In the genomic region with DNA sequence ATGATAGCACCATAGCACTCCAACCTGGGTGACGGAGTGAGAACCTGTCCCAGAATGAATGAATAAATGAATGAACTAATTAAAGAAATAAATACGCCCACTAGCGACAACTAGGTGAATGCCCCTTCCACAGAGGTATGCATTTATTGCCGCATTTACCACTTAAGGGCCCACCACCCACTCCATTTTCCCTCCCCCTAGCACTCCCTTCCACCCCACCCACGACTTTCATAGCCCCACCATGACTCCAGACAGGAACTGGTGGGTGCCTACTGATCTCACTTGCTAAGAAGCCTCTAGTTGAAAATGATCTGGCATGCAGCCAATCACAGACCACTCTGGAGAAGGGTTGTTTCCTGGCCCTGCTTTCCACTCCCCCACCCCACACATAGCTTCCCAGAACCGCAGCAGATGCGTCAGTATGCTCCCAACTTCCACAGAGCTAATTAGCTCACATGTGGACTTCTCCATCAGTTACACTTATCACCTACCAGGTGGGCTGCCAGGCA, we compare ENCODE assay signal across 19 cellular contexts.
DNase-seq lines count a peak whose midpoint lies in the region; FAIRE-seq and TF ChIP-seq lines count a peak whose summit lies in the region.
"Had no signal": no experiment of that assay in that cellular context is flagged by ENCODE, and none has a peak within 500 bp of the region (broad histone marks: within the 10 kb centered on the region; RNA-seq: fewer than 3 reads in every experiment).

No MANE protein-coding gene starts in this region.

- H3K4me1 Mint-ChIP-seq in progenitor cell of endocrine pancreas (ENCODE audit: low read depth), result peaks cover 36% of the 10 kb centered on the region
- H3K4me1 Mint-ChIP-seq: CD8-positive, alpha-beta memory T cell had no signal

- H4K8ac ChIP-seq in trophoblast cell (ENCODE audit: low read depth, low read length), result no peak overlapping the region

- H3K27ac ChIP-seq in caudate nucleus (ENCODE audit: low read depth, low read length) (peak overlapping the region; percentile 15), trophoblast cell (ENCODE audit: low read depth, low read length) (no peak overlapping the region)
- H3K27ac ChIP-seq: 22Rv1, BLaER1, HL-60 had no signal

- no peak overlapping the region for H3K14ac ChIP-seq in trophoblast cell (ENCODE audit: low read length)

- H3K79me1 ChIP-seq in trophoblast cell (ENCODE audit: low read length), result no peaks in the 10 kb centered on the region

- DNase-seq in NCI-H82 (lab: John Stamatoyannopoulos, UW) (peak; percentile 12), NCI-H82 treated with DMSO at 0.1 percent for 48 hours (lab: John Stamatoyannopoulos, UW; ENCODE audit: unreplicated experiment) (no peak), NCI-H2171 treated with DMSO at 0.1 percent for 48 hours (lab: John Stamatoyannopoulos, UW) (peak; percentile 66), caudate nucleus (lab: John Stamatoyannopoulos, UW) (no peak), trophoblast cell (no peak), iPS-NIHi7 (ENCODE audit: extremely low spot score) (no peak), progenitor cell of endocrine pancreas (ENCODE audit: low spot score, unreplicated experiment) (no peak), GM19239 (ENCODE audit: insufficient read length, low spot score) (no peak)
- DNase-seq: AML-193; Caco-2; CD8-positive, alpha-beta memory T cell; DMS53; GOT3; HFFc6 had no signal

- no peaks in the 10 kb centered on the region for H3K27me3 Mint-ChIP-seq in progenitor cell of endocrine pancreas

- H3K4ac ChIP-seq in trophoblast cell (ENCODE audit: low read depth, low read length), result no peak overlapping the region

- no peaks in the 10 kb centered on the region for H3K27me3 ChIP-seq in trophoblast cell (ENCODE audit: insufficient read depth, low read length)
- H3K27me3 ChIP-seq: BLaER1 had no signal

- no peak overlapping the region for H3K18ac ChIP-seq in trophoblast cell (ENCODE audit: low read length)

- no peak overlapping the region for H3K4me2 ChIP-seq in trophoblast cell (ENCODE audit: low read length)
- H3K4me2 ChIP-seq: BLaER1 had no signal

- H3K9me3 Mint-ChIP-seq in progenitor cell of endocrine pancreas (ENCODE audit: low read depth), result peaks cover 11% of the 10 kb centered on the region
- H3K9me3 Mint-ChIP-seq: CD8-positive, alpha-beta memory T cell; HFFc6 had no signal

- H3K4me3 ChIP-seq in trophoblast cell (ENCODE audit: low read depth, low read length), result no peak overlapping the region
- H3K4me3 ChIP-seq: BLaER1, HAP-1 had no signal

- H3K27ac Mint-ChIP-seq in progenitor cell of endocrine pancreas, result no peak overlapping the region
- H3K27ac Mint-ChIP-seq: CD8-positive, alpha-beta memory T cell; HFFc6 had no signal

- H3K9me3 ChIP-seq in trophoblast cell (ENCODE audit: insufficient read depth, low read depth, low read length), result no peaks in the 10 kb centered on the region
- H3K9me3 ChIP-seq: BLaER1, HAP-1 had no signal

- no peak for TF ChIP-seq CTCF in progenitor cell of endocrine pancreas (IDR thresholded peaks at IDR 0.05; ENCODE audit: unreplicated experiment)

- peak overlapping the region; percentile 83 for H3K9ac ChIP-seq in trophoblast cell (ENCODE audit: low read length)
- H3K9ac ChIP-seq: BLaER1 had no signal

- FAIRE-seq in GM19239 (lab: Jason Lieb, UNC), result no peak
- FAIRE-seq: GM12891 had no signal

- H2AK5ac ChIP-seq in trophoblast cell (ENCODE audit: low read length), result no peak overlapping the region

- H2AFZ ChIP-seq in trophoblast cell (ENCODE audit: insufficient read depth, low read length, poor library complexity), result no peak overlapping the region

- no peak overlapping the region for H4K12ac ChIP-seq in trophoblast cell (ENCODE audit: low read depth, low read length)

- no peaks in the 10 kb centered on the region for H3K79me2 ChIP-seq in trophoblast cell (ENCODE audit: control insufficient read depth, insufficient read depth, low read length, poor library complexity)

- H3K36me3 ChIP-seq in trophoblast cell (ENCODE audit: control insufficient read depth in 1 of 2, insufficient read depth in 2 of 2, low read length in 2 of 2), result no peaks in the 10 kb centered on the region
- H3K36me3 ChIP-seq: BLaER1, HAP-1 had no signal

- H4K91ac ChIP-seq in trophoblast cell (ENCODE audit: low read depth, low read length), result no peak overlapping the region

- H3K36me3 Mint-ChIP-seq in progenitor cell of endocrine pancreas (ENCODE audit: insufficient read depth), result peaks cover 3% of the 10 kb centered on the region
- H3K36me3 Mint-ChIP-seq: CD8-positive, alpha-beta memory T cell had no signal

- H3K4me3 Mint-ChIP-seq in progenitor cell of endocrine pancreas (ENCODE audit: low read depth), result no peak overlapping the region
- H3K4me3 Mint-ChIP-seq: CD8-positive, alpha-beta memory T cell; HFFc6 had no signal

- H3K4me1 ChIP-seq in trophoblast cell (ENCODE audit: control insufficient read depth in 1 of 2, insufficient read depth in 2 of 2, low read length in 2 of 2), result no peaks in the 10 kb centered on the region
- H3K4me1 ChIP-seq: BLaER1, HAP-1 had no signal

- H2BK12ac ChIP-seq in trophoblast cell (ENCODE audit: low read length), result no peak overlapping the region

- WGBS in trophoblast cell (ENCODE audit: extremely low coverage, insufficient coverage, insufficient read length), result no CpG with 5 or more reads among the region's 7 CpGs

- no peak overlapping the region for H2BK5ac ChIP-seq in trophoblast cell (ENCODE audit: low read depth, low read length, poor library complexity)

- no peak overlapping the region for H3K23ac ChIP-seq in trophoblast cell (ENCODE audit: low read length)

- H2BK120ac ChIP-seq in trophoblast cell (ENCODE audit: insufficient read depth, low read length, poor library complexity), result no peak overlapping the region

Comparison
In these comparisons a context has a peak if more than half of its experiments do, and no peak if none do; other contexts are left out.
1. DNase-seq: peak in NCI-H82 (single experiment) and NCI-H2171 treated with DMSO at 0.1 percent for 48 hours (single experiment); none in NCI-H82 treated with DMSO at 0.1 percent for 48 hours (single experiment), caudate nucleus (0 of 61), trophoblast cell (0 of 2), iPS-NIHi7 (single experiment), progenitor cell of endocrine pancreas (single experiment) and GM19239 (single experiment).